ENCODE assay signal across 8 cellular contexts in the genomic region with DNA sequence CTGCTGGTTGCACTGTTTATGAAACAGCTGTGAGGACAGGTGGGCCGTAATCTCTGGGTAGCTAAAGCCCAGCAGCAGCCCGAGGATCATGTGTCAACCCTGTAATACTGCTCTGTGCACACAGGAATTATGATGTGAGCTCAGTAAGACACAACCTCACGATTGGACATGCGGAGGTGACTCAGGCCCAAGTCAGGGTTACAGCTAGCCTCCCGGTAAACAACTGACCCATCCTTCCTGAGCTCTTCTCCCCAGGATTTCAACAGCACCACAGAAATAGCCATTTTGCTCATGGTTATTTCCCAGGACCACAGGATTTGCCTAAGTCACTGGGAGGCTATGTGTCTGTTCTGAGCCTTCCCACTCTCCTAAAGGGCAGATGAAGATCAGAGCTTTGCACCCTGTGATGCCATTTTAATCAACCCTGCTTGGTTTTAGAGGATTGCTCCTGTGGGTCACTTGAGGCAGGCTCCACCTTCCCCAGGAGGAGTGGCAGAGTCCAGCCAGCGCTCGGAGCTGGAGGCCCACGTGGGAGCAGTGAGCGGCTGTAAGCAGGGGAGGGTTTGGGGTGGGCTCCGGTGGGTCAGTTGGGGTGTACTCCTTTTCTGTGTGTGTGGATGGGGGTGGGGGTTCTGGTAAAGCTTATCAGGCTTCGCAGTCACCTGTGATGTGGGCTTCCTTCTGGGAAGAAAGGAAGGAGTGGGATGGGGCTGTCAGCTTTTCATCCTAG. TPM values are rescaled to one million over a fixed set of nuclear protein-coding genes. Genes with fewer than 3 reads are reported as not detected.
DNase-seq lines count a peak whose midpoint lies in the region; ATAC-seq and TF ChIP-seq lines count a peak whose summit lies in the region.

Gene AMPD3, plus strand, starts transcription at position 363 of the 730 bp plus-strand sequence. CDS start 6,256 bp downstream, outside the sequence.

- in situ Hi-C loops in astrocyte of the spinal cord (cut with HindIII; ENCODE audit: low sequenced_read_pairs) = no loop called here

- peak; percentile 28 for ATAC-seq in HG03045 (IDR thresholded peaks at IDR 0.05; ENCODE audit: unreplicated experiment)
- ATAC-seq in HG02840 (IDR thresholded peaks at IDR 0.05; ENCODE audit: low FRiP score, unreplicated experiment) = no peak

- H3K4me3 ChIP-seq in GM08714 (ENCODE audit: low read length) = peak within 1 kb of the TSS; percentile 53; the same call in 1 of the 2 replicates
- peak within 1 kb of the TSS; percentile 30 for H3K4me3 ChIP-seq in astrocyte of the spinal cord (ENCODE audit: low read depth, low read length)
- H3K4me3 ChIP-seq in lower leg skin (ENCODE audit: low read depth, poor library complexity, severe bottlenecking) = peak within 1 kb of the TSS; percentile 4

- WGBS in lower leg skin, 2 donors = 70 to 81% methylated on average over 11 of the region's 11 CpGs

- TF ChIP-seq POLR2A in lower leg skin (IDR thresholded peaks at IDR 0.05) = no peak

- DNase-seq in NCI-H82 (lab: John Stamatoyannopoulos, UW) (peak; percentile 94), astrocyte of the spinal cord (ENCODE audit: low read depth, low spot score) (peak; percentile 90), lower leg skin (ENCODE audit: low spot score in 2 of 2) (no peak), superior temporal gyrus (ENCODE audit: extremely low spot score) (peak; percentile 48), iPS-NIHi11 (ENCODE audit: low spot score) (no peak)

- TF ChIP-seq CTCF in astrocyte of the spinal cord (IDR thresholded peaks at IDR 0.05; ENCODE audit: low read depth, low read length) (no peak), lower leg skin (IDR thresholded peaks at IDR 0.05) (no peak)

- intact Hi-C loops in lower leg skin (cut with DNase I; ENCODE audit: low total_unique reads) = no loop called here

RNA-seq across cellular contexts. Expression of gene AMPD3, which starts in this region (rescaled TPM):
- total RNA-seq in lower leg skin = 10 to 100 TPM; 30.2 to 43.3 (median 32.6) TPM

Comparison
In these comparisons a context has a peak if more than half of its experiments do, and no peak if none do; other contexts are left out.
1. DNase-seq: peak in NCI-H82 (single experiment), astrocyte of the spinal cord (single experiment) and superior temporal gyrus (single experiment); none in lower leg skin (0 of 2) and iPS-NIHi11 (single experiment).
2. Peak in every context shown above with its lines, with median percentiles within 50 percentile points of each other: H3K4me3 ChIP-seq.